In genomic region chr11:79062814-79063762, GRCh38 we compare ENCODE assay signal across 9 cellular contexts.
DNase-seq lines count a peak whose midpoint lies in the region; ATAC-seq and TF ChIP-seq lines count a peak whose summit lies in the region.
"Had no signal": no experiment of that assay in that cellular context is flagged by ENCODE, and none has a peak within 500 bp of the region (broad histone marks: within the 10 kb centered on the region; RNA-seq: fewer than 3 reads in every experiment).

No MANE protein-coding gene starts in this region.

- H3K4me3 ChIP-seq in choroid plexus epithelial cell (ENCODE audit: low read depth, low read length) (no peak overlapping the region), stomach (no peak overlapping the region)
- H3K4me3 ChIP-seq in CD8-positive, alpha-beta memory T cell (ENCODE audit: low read length) = no peak overlapping the region

- H3K9me3 Mint-ChIP-seq in neural crest cell = no peaks in the 10 kb centered on the region
- H3K9me3 Mint-ChIP-seq in activated naive CD4-positive, alpha-beta T cell treated with anti-CD3 and anti-CD28 coated beads, Interleukin-2, amount 50 U/mL, for 72 hours = no peaks in the 10 kb centered on the region
- peaks cover 0 to 2% (median 0%) of the 10 kb centered on the region in 5 donors for H3K9me3 Mint-ChIP-seq in CD8-positive, alpha-beta memory T cell

- no peaks in the 10 kb centered on the region for H3K36me3 Mint-ChIP-seq in neural crest cell (ENCODE audit: low read depth)
- no peaks in the 10 kb centered on the region for H3K36me3 Mint-ChIP-seq in activated naive CD4-positive, alpha-beta T cell treated with anti-CD3 and anti-CD28 coated beads, Interleukin-2, amount 50 U/mL, for 72 hours
- H3K36me3 Mint-ChIP-seq in CD8-positive, alpha-beta memory T cell = no peaks in the 10 kb centered on the region
- H3K36me3 Mint-ChIP-seq: activated CD8-positive, alpha-beta memory T cell treated with anti-CD3 and anti-CD28 coated beads, Interleukin-2, amount 10 ng/mL, durations not matched to agents 7 days and 5 days had no signal

- TF ChIP-seq CTCF in choroid plexus epithelial cell (conservative IDR thresholded peaks at IDR 0.05; ENCODE audit: low read depth, low read length) = peak; percentile 69
- TF ChIP-seq CTCF in neural crest cell (conservative IDR thresholded peaks at IDR 0.05) = peak; percentile 58
- no peak for TF ChIP-seq CTCF in stomach (IDR thresholded peaks at IDR 0.05)

- intact Hi-C loops in stomach (cut with DNase I; ENCODE audit: low total_unique reads) = no loop called here

- no peaks in the 10 kb centered on the region for H3K4me1 ChIP-seq in CD8-positive, alpha-beta memory T cell (ENCODE audit: insufficient read depth, low read length)
- H3K4me1 ChIP-seq in stomach = peaks cover 0 to 4% (median 0%) of the 10 kb centered on the region in 4 donors

- H3K9me3 ChIP-seq in CD8-positive, alpha-beta memory T cell (ENCODE audit: low read length) = no peaks in the 10 kb centered on the region
- no peaks in the 10 kb centered on the region for H3K9me3 ChIP-seq in stomach

- TF ChIP-seq POLR2A in stomach (IDR thresholded peaks at IDR 0.05) = no peak

- 69 to 73% (median 70%) methylated on average over 13 to 16 of the region's 16 CpGs for WGBS in stomach, 5 donors

- peaks cover 43% of the 10 kb centered on the region for H3K4me1 Mint-ChIP-seq in neural crest cell
- no peaks in the 10 kb centered on the region for H3K4me1 Mint-ChIP-seq in CD8-positive, alpha-beta memory T cell
- H3K4me1 Mint-ChIP-seq: activated CD8-positive, alpha-beta memory T cell treated with anti-CD3 and anti-CD28 coated beads, Interleukin-2, amount 10 ng/mL, durations not matched to agents 7 days and 5 days had no signal

- no peaks in the 10 kb centered on the region for H3K27me3 ChIP-seq in CD8-positive, alpha-beta memory T cell (ENCODE audit: insufficient read depth, low read length, poor library complexity, severe bottlenecking)
- no peaks in the 10 kb centered on the region for H3K27me3 ChIP-seq in stomach

- DNase-seq in EH (ENCODE audit: low read depth) (peak; percentile 40), NCI-H146 (lab: John Stamatoyannopoulos, UW) (peak; percentile 60), choroid plexus epithelial cell (ENCODE audit: low read depth) (peak; percentile 58), neural crest cell (ENCODE audit: low read depth, low spot score) (peak; percentile 38), stomach (no peak)
- no peak for DNase-seq in activated naive CD4-positive, alpha-beta T cell treated with anti-CD3 and anti-CD28 coated beads, Interleukin-2, amount 50 U/mL, for 72 hours (ENCODE audit: low spot score in 2 of 2)
- no peak for DNase-seq in CD8-positive, alpha-beta memory T cell
- DNase-seq: activated CD8-positive, alpha-beta memory T cell treated with anti-CD3 and anti-CD28 coated beads, Interleukin-2, amount 10 ng/mL, durations not matched to agents 7 days and 5 days had no signal

- ATAC-seq in activated naive CD4-positive, alpha-beta T cell treated with anti-CD3 and anti-CD28 coated beads, Interleukin-2, amount 50 U/mL, for 72 hours = no peak
- ATAC-seq in GM21786 (IDR thresholded peaks at IDR 0.05; ENCODE audit: unreplicated experiment) = no peak
- ATAC-seq: activated CD8-positive, alpha-beta memory T cell treated with anti-CD3 and anti-CD28 coated beads, Interleukin-2, amount 10 ng/mL, durations not matched to agents 7 days and 5 days had no signal

- H3K4me3 Mint-ChIP-seq in neural crest cell = no peak overlapping the region
- no peak overlapping the region for H3K4me3 Mint-ChIP-seq in CD8-positive, alpha-beta memory T cell
- H3K4me3 Mint-ChIP-seq: activated CD8-positive, alpha-beta memory T cell treated with anti-CD3 and anti-CD28 coated beads, Interleukin-2, amount 10 ng/mL, durations not matched to agents 7 days and 5 days had no signal

- H3K27ac Mint-ChIP-seq in neural crest cell (ENCODE audit: unreplicated experiment) = no peak overlapping the region
- peak overlapping the region in 1 of 2 donors; percentile 74 for H3K27ac Mint-ChIP-seq in activated naive CD4-positive, alpha-beta T cell treated with anti-CD3 and anti-CD28 coated beads, Interleukin-2, amount 50 U/mL, for 72 hours
- no peak overlapping the region for H3K27ac Mint-ChIP-seq in CD8-positive, alpha-beta memory T cell
- H3K27ac Mint-ChIP-seq: activated CD8-positive, alpha-beta memory T cell treated with anti-CD3 and anti-CD28 coated beads, Interleukin-2, amount 10 ng/mL, durations not matched to agents 7 days and 5 days had no signal

- CTCF ChIA-PET in CD8-positive, alpha-beta memory T cell (lab: Charles Lee) = no interaction called here

- H3K27ac ChIP-seq in CD8-positive, alpha-beta memory T cell (ENCODE audit: low read depth, low read length) = no peak overlapping the region
- no peak overlapping the region for H3K27ac ChIP-seq in stomach

- no peak for TF ChIP-seq EP300 in stomach (IDR thresholded peaks at IDR 0.05)

- no peaks in the 10 kb centered on the region for H3K27me3 Mint-ChIP-seq in neural crest cell (ENCODE audit: low read depth)
- H3K27me3 Mint-ChIP-seq in CD8-positive, alpha-beta memory T cell = peaks cover 0 to 2% of the 10 kb centered on the region in 2 donors

- POLR2A ChIA-PET in CD8-positive, alpha-beta memory T cell (lab: Charles Lee) = no interaction called here

- no peaks in the 10 kb centered on the region for H3K36me3 ChIP-seq in CD8-positive, alpha-beta memory T cell (ENCODE audit: insufficient read depth, low read length)
- H3K36me3 ChIP-seq in stomach = no peaks in the 10 kb centered on the region

Comparison
In these comparisons a context has a peak if more than half of its experiments do, and no peak if none do; other contexts are left out.
1. DNase-seq: peak in EH (single experiment), NCI-H146 (single experiment), choroid plexus epithelial cell (single experiment) and neural crest cell (single experiment); none in activated naive CD4-positive, alpha-beta T cell treated with anti-CD3 and anti-CD28 coated beads, Interleukin-2, amount 50 U/mL, for 72 hours (0 of 2), CD8-positive, alpha-beta memory T cell (0 of 5) and stomach (single experiment).
2. CTCF ChIP-seq: peak in choroid plexus epithelial cell (single experiment) and neural crest cell (single experiment); none in stomach (0 of 7).